27 cellular contexts compared by ENCODE assay signal in genomic region chr4:125573368-125573767, GRCh38.
"Had no signal": no experiment of that assay in that cellular context is flagged by ENCODE, and none has a peak within 500 bp of the region (broad histone marks: within the 10 kb centered on the region; RNA-seq: fewer than 3 reads in every experiment).

No MANE protein-coding gene starts in this region.

- H3K27me3 ChIP-seq: Peyer's patch, SJCRH30 had no signal

- ATAC-seq: HepG2, K562, Right ventricle myocardium inferior, SK-N-SH treated with all-trans-retinoic acid at 6 μM for 48 hours had no signal

- H3K4me1 ChIP-seq: Peyer's patch, SJCRH30 had no signal

- H2AFZ ChIP-seq: PC-9 had no signal

- H3K9me3 ChIP-seq: Peyer's patch, SJCRH30 had no signal

- H3K36me3 ChIP-seq: Peyer's patch, SJCRH30 had no signal

- H3K4me3 ChIP-seq: K562, PC-9, Peyer's patch, SJCRH30 had no signal

- H3K27ac ChIP-seq: KMS-11, PC-9, Peyer's patch, SJCRH30 had no signal

- DNase-seq: IMR-90, Kasumi-1, MM.1S, NCI-H1092 treated with DMSO at 0.1 percent for 48 hours, NCI-H1417, NCI-H146, NCI-H1694 treated with DMSO at 0.1 percent for 48 hours, NCI-H1930, NCI-H2081 treated with DMSO at 0.1 percent for 48 hours, NCI-H2171, NCI-H226, NCI-H446, NCI-H510A, NCI-H524 treated with DMSO at 0.1 percent for 48 hours, NCI-H69, NCI-H774, OCI-M1, PC-9, Peyer's patch, SHP77 treated with DMSO at 0.1 percent for 48 hours, SJCRH30, T-helper 1 cell had no signal

- H3K4me2 ChIP-seq: KMS-11, PC-9 had no signal
